In genomic region chr17:42578282-42578869, GRCh38 we compare ENCODE assay signal across 8 cellular contexts. TPM values are rescaled to one million over a fixed set of nuclear protein-coding genes. Genes with fewer than 3 reads are reported as not detected.
DNase-seq lines count a peak whose midpoint lies in the region; ATAC-seq, FAIRE-seq and TF ChIP-seq lines count a peak whose summit lies in the region.

No MANE protein-coding gene starts in this region.

- H3K36me3 ChIP-seq in Panc1 (ENCODE audit: control insufficient read depth, insufficient read depth, low read length), result peaks cover 4% of the 10 kb centered on the region; the same call in 1 of the 2 replicates

- peak overlapping the region; percentile 97 for H3K4me3 Mint-ChIP-seq in activated T-helper 2 cell treated with anti-CD3 and anti-CD28 coated beads, Interferon-gamma antibody, Interleukin-2, Interleukin-4, amounts not matched to agents 10 μg/mL and 5 μg/mL and 100 μg/mL, durations not matched to agents 14 hours and 24 hours and 36 hours (ENCODE audit: low read depth)
- peak overlapping the region; percentile 90 to 100 (median 98) for H3K4me3 Mint-ChIP-seq in naive thymus-derived CD8-positive, alpha-beta T cell

- intact Hi-C loops in Panc1 (cut with micrococcal nuclease; ENCODE audit: unreplicated experiment), result loop anchor here (5.0 kb wide), 1 partner anchor 99 kb away; the partner anchor contains the start of gene PLEKHH3
- intact Hi-C loops in activated T-helper 2 cell treated with anti-CD3 and anti-CD28 coated beads, Interferon-gamma antibody, Interleukin-2, Interleukin-4, amounts not matched to agents 10 μg/mL and 5 μg/mL and 100 μg/mL, durations not matched to agents 14 hours and 24 hours and 36 hours (cut with micrococcal nuclease), result loop anchor here (1.0 to 10.0 kb wide), 4 partner anchors 31 to 416 kb away; partner anchors contain the start of genes PLEKHH3, RAMP2, RETREG3 and RPL27

- no peaks in the 10 kb centered on the region for H3K9me3 ChIP-seq in Panc1 (ENCODE audit: control insufficient read depth, insufficient read depth, low read depth, low read length)

- DNase-seq in D721Med (ENCODE audit: insufficient read length, low spot score), result peak; percentile 75
- peak; percentile 93 for DNase-seq in Kasumi-1 (lab: John Stamatoyannopoulos, UW)
- DNase-seq in Panc1 (ENCODE audit: low read depth, low spot score), result peak; percentile 24
- peak; percentile 62 for DNase-seq in activated T-helper 2 cell treated with anti-CD3 and anti-CD28 coated beads, Interferon-gamma antibody, Interleukin-2, Interleukin-4, amounts not matched to agents 10 μg/mL and 5 μg/mL and 100 μg/mL, durations not matched to agents 14 hours and 24 hours and 36 hours (ENCODE audit: low spot score)
- DNase-seq in fibroblast of pulmonary artery (ENCODE audit: low read depth), result peak; percentile 78
- DNase-seq in naive thymus-derived CD8-positive, alpha-beta T cell, result peak; percentile 51 to 81 (median 66)
- peak in 38 of 49 donors; percentile 11 to 70 (median 50) for DNase-seq in substantia nigra (lab: John Stamatoyannopoulos, UW)

- POLR2A ChIA-PET in Panc1 (lab: Charles Lee), result no interaction called here
- POLR2A ChIA-PET in naive thymus-derived CD8-positive, alpha-beta T cell (lab: Charles Lee), result interaction anchor here (0.5 to 4.8 kb wide), 24 partner anchors 8 to 338 kb away, joined by 3 to 41 read pairs (median 5); partner anchors contain the start of genes BECN1, MLX, NAGLU and PLEKHH3

- CTCF ChIA-PET in Panc1 (lab: Charles Lee), result interaction anchor here (0.5 to 3.0 kb wide), 10 partner anchors 8 to 358 kb away, joined by 3 to 14 read pairs (median 3); no protein-coding TSS in a partner anchor

- H3K4me3 ChIP-seq in Panc1 (ENCODE audit: low read depth in 2 of 2, low read length in 2 of 2), result peak overlapping the region; percentile 69 to 92
- peak overlapping the region; percentile 68 for H3K4me3 ChIP-seq in fibroblast of pulmonary artery (replicated peaks; ENCODE audit: low read depth, low read length)

- H3K27ac ChIP-seq in Panc1 (ENCODE audit: low read length) (peak overlapping the region; percentile 91), substantia nigra (ENCODE audit: low read depth, low read length, poor library complexity, severe bottlenecking) (peak overlapping the region; percentile 90)

- TF ChIP-seq CTCF in D721Med (IDR thresholded peaks at IDR 0.05; ENCODE audit: insufficient read depth, missing control alignments) (peak; percentile 93), Panc1 (IDR thresholded peaks at IDR 0.05) (peak; percentile 71), fibroblast of pulmonary artery (IDR thresholded peaks at IDR 0.05; ENCODE audit: low read length, missing control alignments) (peak; percentile 77)

- H3K27me3 Mint-ChIP-seq in activated T-helper 2 cell treated with anti-CD3 and anti-CD28 coated beads, Interferon-gamma antibody, Interleukin-2, Interleukin-4, amounts not matched to agents 10 μg/mL and 5 μg/mL and 100 μg/mL, durations not matched to agents 14 hours and 24 hours and 36 hours (ENCODE audit: low read depth), result no peaks in the 10 kb centered on the region
- no peaks in the 10 kb centered on the region for H3K27me3 Mint-ChIP-seq in naive thymus-derived CD8-positive, alpha-beta T cell

- FAIRE-seq in D721Med (lab: Jason Lieb, UNC), result no peak

- in situ Hi-C loops in Panc1 (cut with HindIII; ENCODE audit: low pct_unique_long_range_greater_than_20kb, low sequenced_read_pairs), result no loop called here

- ATAC-seq in GM21723 (IDR thresholded peaks at IDR 0.05; ENCODE audit: unreplicated experiment) (peak; percentile 54), Panc1 (peak; percentile 61)
- ATAC-seq in naive thymus-derived CD8-positive, alpha-beta T cell, result peak; percentile 52 to 61

- H3K27ac Mint-ChIP-seq in activated T-helper 2 cell treated with anti-CD3 and anti-CD28 coated beads, Interferon-gamma antibody, Interleukin-2, Interleukin-4, amounts not matched to agents 10 μg/mL and 5 μg/mL and 100 μg/mL, durations not matched to agents 14 hours and 24 hours and 36 hours, result peak overlapping the region; percentile 96
- peak overlapping the region; percentile 86 to 99 (median 96) for H3K27ac Mint-ChIP-seq in naive thymus-derived CD8-positive, alpha-beta T cell

- no TSS peak for BruUV-seq in Panc1 (replicated peaks; lab: Mats Ljungman, UMichigan)

- peaks cover 55% of the 10 kb centered on the region for H3K36me3 Mint-ChIP-seq in activated T-helper 2 cell treated with anti-CD3 and anti-CD28 coated beads, Interferon-gamma antibody, Interleukin-2, Interleukin-4, amounts not matched to agents 10 μg/mL and 5 μg/mL and 100 μg/mL, durations not matched to agents 14 hours and 24 hours and 36 hours (ENCODE audit: low read depth)
- peaks cover 0 to 60% (median 4%) of the 10 kb centered on the region in 3 donors for H3K36me3 Mint-ChIP-seq in naive thymus-derived CD8-positive, alpha-beta T cell

- H3K4me1 ChIP-seq in Panc1 (ENCODE audit: control insufficient read depth, insufficient read depth, low read length), result peaks cover 11% of the 10 kb centered on the region

- peaks cover 18% of the 10 kb centered on the region for H3K4me1 Mint-ChIP-seq in activated T-helper 2 cell treated with anti-CD3 and anti-CD28 coated beads, Interferon-gamma antibody, Interleukin-2, Interleukin-4, amounts not matched to agents 10 μg/mL and 5 μg/mL and 100 μg/mL, durations not matched to agents 14 hours and 24 hours and 36 hours (ENCODE audit: low read depth)
- peaks cover 14 to 35% (median 32%) of the 10 kb centered on the region in 4 donors for H3K4me1 Mint-ChIP-seq in naive thymus-derived CD8-positive, alpha-beta T cell

- H3K27me3 ChIP-seq in Panc1 (ENCODE audit: control insufficient read depth, insufficient read depth, low read length), result no peaks in the 10 kb centered on the region

- no peaks in the 10 kb centered on the region for H3K9me3 Mint-ChIP-seq in activated T-helper 2 cell treated with anti-CD3 and anti-CD28 coated beads, Interferon-gamma antibody, Interleukin-2, Interleukin-4, amounts not matched to agents 10 μg/mL and 5 μg/mL and 100 μg/mL, durations not matched to agents 14 hours and 24 hours and 36 hours
- no peaks in the 10 kb centered on the region for H3K9me3 Mint-ChIP-seq in naive thymus-derived CD8-positive, alpha-beta T cell

RNA-seq across cellular contexts. Expression of gene PSMC3IP, which starts 0.8 kb away (rescaled TPM):
- 19.2 TPM for total RNA-seq in Panc1 (2021; ENCODE audit: unreplicated experiment)
- polyA plus RNA-seq in Panc1 (2012; ENCODE audit: insufficient read length), result 9.5 TPM
- total RNA-seq in activated T-helper 2 cell treated with anti-CD3 and anti-CD28 coated beads, Interferon-gamma antibody, Interleukin-2, Interleukin-4, amounts not matched to agents 10 μg/mL and 5 μg/mL and 100 μg/mL, durations not matched to agents 14 hours and 24 hours and 36 hours, result 23.3 and 26.6 TPM in 2 replicates
- total RNA-seq in naive thymus-derived CD8-positive, alpha-beta T cell, result 1 to 10 TPM; 3.3 to 4.6 TPM
- polyA plus RNA-seq in naive thymus-derived CD8-positive, alpha-beta T cell, result 1 to 10 TPM in 1 of 3 donors, under 1 TPM in 2; 0.69 to 1.1 (median 0.71) TPM

RNA-seq across cellular contexts. Expression of gene MLX, which starts 11.5 kb away (rescaled TPM):
- total RNA-seq in Panc1 (2021; ENCODE audit: unreplicated experiment), result 35.8 TPM
- 42.3 TPM for polyA plus RNA-seq in Panc1 (2012; ENCODE audit: insufficient read length)
- 54.8 and 60.0 TPM in 2 replicates for total RNA-seq in activated T-helper 2 cell treated with anti-CD3 and anti-CD28 coated beads, Interferon-gamma antibody, Interleukin-2, Interleukin-4, amounts not matched to agents 10 μg/mL and 5 μg/mL and 100 μg/mL, durations not matched to agents 14 hours and 24 hours and 36 hours
- total RNA-seq in naive thymus-derived CD8-positive, alpha-beta T cell, result 10 to 100 TPM; 58.2 to 67.8 TPM
- polyA plus RNA-seq in naive thymus-derived CD8-positive, alpha-beta T cell, result 10 to 100 TPM; 24.6 to 47.1 (median 25.0) TPM

RNA-seq across cellular contexts. Expression of gene COASY, which starts 16.4 kb away (rescaled TPM):
- 76.7 TPM for total RNA-seq in Panc1 (2021; ENCODE audit: unreplicated experiment)
- 71.8 TPM for polyA plus RNA-seq in Panc1 (2012; ENCODE audit: insufficient read length)
- total RNA-seq in activated T-helper 2 cell treated with anti-CD3 and anti-CD28 coated beads, Interferon-gamma antibody, Interleukin-2, Interleukin-4, amounts not matched to agents 10 μg/mL and 5 μg/mL and 100 μg/mL, durations not matched to agents 14 hours and 24 hours and 36 hours, result 90.6 and 91.6 TPM in 2 replicates
- total RNA-seq in naive thymus-derived CD8-positive, alpha-beta T cell, result 10 to 100 TPM; 67.0 to 72.3 TPM
- polyA plus RNA-seq in naive thymus-derived CD8-positive, alpha-beta T cell, result 10 to 100 TPM; 48.3 to 67.9 (median 65.5) TPM

RNA-seq across cellular contexts. Expression of gene HSD17B1, which starts 25.7 kb away (rescaled TPM):
- 5.4 TPM for total RNA-seq in Panc1 (2021; ENCODE audit: unreplicated experiment)
- 11.6 TPM for polyA plus RNA-seq in Panc1 (2012; ENCODE audit: insufficient read length)
- 0.91 and 1.4 TPM in 2 replicates for total RNA-seq in activated T-helper 2 cell treated with anti-CD3 and anti-CD28 coated beads, Interferon-gamma antibody, Interleukin-2, Interleukin-4, amounts not matched to agents 10 μg/mL and 5 μg/mL and 100 μg/mL, durations not matched to agents 14 hours and 24 hours and 36 hours
- 1 to 10 TPM; 1.4 to 2.1 TPM for total RNA-seq in naive thymus-derived CD8-positive, alpha-beta T cell
- polyA plus RNA-seq in naive thymus-derived CD8-positive, alpha-beta T cell, result under 1 TPM; 0.18 to 0.98 (median 0.24) TPM

RNA-seq across cellular contexts. Expression of gene RETREG3, which starts 30.8 kb away (rescaled TPM):
- 42.3 TPM for total RNA-seq in Panc1 (2021; ENCODE audit: unreplicated experiment)
- polyA plus RNA-seq in Panc1 (2012; ENCODE audit: insufficient read length), result 20.3 TPM
- total RNA-seq in activated T-helper 2 cell treated with anti-CD3 and anti-CD28 coated beads, Interferon-gamma antibody, Interleukin-2, Interleukin-4, amounts not matched to agents 10 μg/mL and 5 μg/mL and 100 μg/mL, durations not matched to agents 14 hours and 24 hours and 36 hours, result 37.7 and 39.0 TPM in 2 replicates
- 100 to 1,000 TPM; 139 to 147 TPM for total RNA-seq in naive thymus-derived CD8-positive, alpha-beta T cell
- polyA plus RNA-seq in naive thymus-derived CD8-positive, alpha-beta T cell, result 100 to 1,000 TPM; 119 to 131 (median 122) TPM

Comparison
In these comparisons a context has a peak if more than half of its experiments do, and no peak if none do; other contexts are left out.
1. Peak in every context shown above with its lines: DNase-seq, ATAC-seq, H3K4me3 ChIP-seq and H3K27ac ChIP-seq.
2. DNase-seq: peak in every context shown above with its lines; median percentile 93 in Kasumi-1; 78 in fibroblast of pulmonary artery; 75 in D721Med; 66 in naive thymus-derived CD8-positive, alpha-beta T cell; 62 in activated T-helper 2 cell treated with anti-CD3 and anti-CD28 coated beads, Interferon-gamma antibody, Interleukin-2, Interleukin-4, amounts not matched to agents 10 μg/mL and 5 μg/mL and 100 μg/mL, durations not matched to agents 14 hours and 24 hours and 36 hours; 50 in substantia nigra; 24 in Panc1.